Comparison of ENCODE assay signal across 26 cellular contexts in genomic region chr15:94395626-94396025, GRCh38.
DNase-seq lines count a peak whose midpoint lies in the region; ATAC-seq, FAIRE-seq and TF ChIP-seq lines count a peak whose summit lies in the region.
"Had no signal": no experiment of that assay in that cellular context is flagged by ENCODE, and none has a peak within 500 bp of the region (broad histone marks: within the 10 kb centered on the region; RNA-seq: fewer than 3 reads in every experiment).

No MANE protein-coding gene starts in this region.

- H3K4me3 ChIP-seq in AG10803 (ENCODE audit: low read length) (no peak overlapping the region), RWPE2 (ENCODE audit: severe bottlenecking) (no peak overlapping the region), kidney (ENCODE audit: low read length in 2 of 2) (no peak overlapping the region)
- H3K4me3 ChIP-seq: HAP-1, MG63, suprapubic skin, uterus had no signal

- H3K27me3 Mint-ChIP-seq in naive thymus-derived CD8-positive, alpha-beta T cell = no peaks in the 10 kb centered on the region
- H3K27me3 Mint-ChIP-seq: activated naive CD8-positive, alpha-beta T cell; CD4-positive, CD25-positive, alpha-beta regulatory T cell; naive thymus-derived CD4-positive, alpha-beta T cell had no signal

- H3K4me1 ChIP-seq in RWPE2 (ENCODE audit: insufficient read depth, poor library complexity, severe bottlenecking) (peaks cover 6% of the 10 kb centered on the region), kidney (ENCODE audit: control insufficient read depth in 1 of 2, insufficient read depth in 1 of 2, low read depth in 1 of 2, low read length in 2 of 2) (peaks cover 0 to 3% of the 10 kb centered on the region in 2 donors)
- H3K4me1 ChIP-seq: HAP-1, suprapubic skin, uterus had no signal

- no peaks in the 10 kb centered on the region for H3K9me3 Mint-ChIP-seq in naive thymus-derived CD8-positive, alpha-beta T cell
- H3K9me3 Mint-ChIP-seq: activated T-helper 2 cell treated with anti-CD3 and anti-CD28 coated beads, Interferon-gamma antibody, Interleukin-2, Interleukin-4, amounts not matched to agents 10 μg/mL and 5 μg/mL and 100 μg/mL, durations not matched to agents 14 hours and 24 hours and 36 hours; CD4-positive, CD25-positive, alpha-beta regulatory T cell; naive thymus-derived CD4-positive, alpha-beta T cell; WTC11 had no signal

- H3K4me3 Mint-ChIP-seq in naive thymus-derived CD8-positive, alpha-beta T cell = no peak overlapping the region
- H3K4me3 Mint-ChIP-seq: activated naive CD8-positive, alpha-beta T cell; CD4-positive, CD25-positive, alpha-beta regulatory T cell; naive thymus-derived CD4-positive, alpha-beta T cell; WTC11 had no signal

- H3K9me3 ChIP-seq in RWPE2 (ENCODE audit: severe bottlenecking) (no peaks in the 10 kb centered on the region), kidney (ENCODE audit: control insufficient read depth in 1 of 2, low read length in 2 of 2) (no peaks in the 10 kb centered on the region)
- H3K9me3 ChIP-seq: HAP-1, MG63, suprapubic skin, uterus had no signal

- H3K27ac Mint-ChIP-seq in naive thymus-derived CD8-positive, alpha-beta T cell = no peak overlapping the region
- H3K27ac Mint-ChIP-seq: activated naive CD8-positive, alpha-beta T cell; activated T-helper 2 cell treated with anti-CD3 and anti-CD28 coated beads, Interferon-gamma antibody, Interleukin-2, Interleukin-4, amounts not matched to agents 10 μg/mL and 5 μg/mL and 100 μg/mL, durations not matched to agents 14 hours and 24 hours and 36 hours; CD4-positive, CD25-positive, alpha-beta regulatory T cell; naive thymus-derived CD4-positive, alpha-beta T cell; WTC11 had no signal

- FAIRE-seq in endometrium (lab: Jason Lieb, UNC) = peak; percentile 41
- FAIRE-seq in kidney (lab: Jason Lieb, UNC) = peak; percentile 66
- FAIRE-seq: endothelial cell of umbilical vein had no signal

- TF ChIP-seq CTCF in AG10803 (conservative IDR thresholded peaks at IDR 0.05; ENCODE audit: low read length) = no peak
- TF ChIP-seq CTCF in RWPE2 (IDR thresholded peaks at IDR 0.05; ENCODE audit: poor library complexity, severe bottlenecking) = no peak
- TF ChIP-seq CTCF in kidney (IDR thresholded peaks at IDR 0.05; ENCODE audit: borderline replicate concordance, extremely low read depth, insufficient read depth) = no peak

- H3K36me3 Mint-ChIP-seq in naive thymus-derived CD8-positive, alpha-beta T cell = peaks cover 0 to 33% (median 22%) of the 10 kb centered on the region in 3 donors
- H3K36me3 Mint-ChIP-seq: CD4-positive, CD25-positive, alpha-beta regulatory T cell; WTC11 had no signal

- H3K4me1 Mint-ChIP-seq in naive thymus-derived CD8-positive, alpha-beta T cell = peaks cover 0 to 3% (median 0%) of the 10 kb centered on the region in 4 donors
- H3K4me1 Mint-ChIP-seq: CD4-positive, CD25-positive, alpha-beta regulatory T cell had no signal

- intact Hi-C loops in kidney (cut with DNase I) = no loop called here
- intact Hi-C loops in left colon (cut with DNase I, micrococcal nuclease) = no loop called here

- H3K27ac ChIP-seq in RWPE2 (ENCODE audit: poor library complexity, severe bottlenecking) (no peak overlapping the region), kidney (ENCODE audit: low read depth in 2 of 2, low read length in 2 of 2) (no peak overlapping the region)
- H3K27ac ChIP-seq: suprapubic skin, uterus had no signal

- POLR2A ChIA-PET in naive thymus-derived CD8-positive, alpha-beta T cell (lab: Charles Lee) = no interaction called here

- peak; percentile 67 for ATAC-seq in RWPE2 (ENCODE audit: low read depth)
- ATAC-seq in left colon = no peak
- ATAC-seq in naive thymus-derived CD8-positive, alpha-beta T cell = no peak
- ATAC-seq: naive thymus-derived CD4-positive, alpha-beta T cell; sciatic nerve; WTC11 had no signal

- H3K9ac ChIP-seq in kidney (ENCODE audit: low read length in 2 of 2) = no peak overlapping the region

- H3K36me3 ChIP-seq in RWPE2 (ENCODE audit: low read depth) (peaks cover 4% of the 10 kb centered on the region; the same call in 1 of the 2 replicates), kidney (ENCODE audit: control insufficient read depth in 1 of 2, insufficient read depth in 2 of 2, low read length in 2 of 2) (no peaks in the 10 kb centered on the region)
- H3K36me3 ChIP-seq: HAP-1, MG63, suprapubic skin, uterus had no signal

- DNase-seq in AG10803 (ENCODE audit: low read depth) (peak; percentile 42), RWPE2 (ENCODE audit: low spot score) (no peak), kidney (no peak), NCI-H526 (lab: John Stamatoyannopoulos, UW) (no peak), left colon (no peak), SW 1271 (lab: John Stamatoyannopoulos, UW) (no peak)
- no peak for DNase-seq in naive thymus-derived CD8-positive, alpha-beta T cell
- DNase-seq: activated CD4-positive, alpha-beta T cell treated with anti-CD3 and anti-CD28 coated beads, Interleukin-2, amount 50 U/mL, for 4 hours; activated CD8-positive, alpha-beta memory T cell treated with anti-CD3 and anti-CD28 coated beads, Interleukin-2, amount 50 U/mL, for 4 hours; CD4-positive, CD25-positive, alpha-beta regulatory T cell; GF-D8; kidney glomerular epithelial cell; MG63; naive thymus-derived CD4-positive, alpha-beta T cell; NCI-H1436; NCI-H2171; NCI-H526 treated with DMSO at 0.1 percent for 48 hours; uterus had no signal

- no peaks in the 10 kb centered on the region for H3K27me3 ChIP-seq in RWPE2 (ENCODE audit: insufficient read depth, poor library complexity, severe bottlenecking)
- H3K27me3 ChIP-seq: MG63, suprapubic skin, uterus had no signal
